1 cellular context compared by ENCODE assay signal in the genomic region with DNA sequence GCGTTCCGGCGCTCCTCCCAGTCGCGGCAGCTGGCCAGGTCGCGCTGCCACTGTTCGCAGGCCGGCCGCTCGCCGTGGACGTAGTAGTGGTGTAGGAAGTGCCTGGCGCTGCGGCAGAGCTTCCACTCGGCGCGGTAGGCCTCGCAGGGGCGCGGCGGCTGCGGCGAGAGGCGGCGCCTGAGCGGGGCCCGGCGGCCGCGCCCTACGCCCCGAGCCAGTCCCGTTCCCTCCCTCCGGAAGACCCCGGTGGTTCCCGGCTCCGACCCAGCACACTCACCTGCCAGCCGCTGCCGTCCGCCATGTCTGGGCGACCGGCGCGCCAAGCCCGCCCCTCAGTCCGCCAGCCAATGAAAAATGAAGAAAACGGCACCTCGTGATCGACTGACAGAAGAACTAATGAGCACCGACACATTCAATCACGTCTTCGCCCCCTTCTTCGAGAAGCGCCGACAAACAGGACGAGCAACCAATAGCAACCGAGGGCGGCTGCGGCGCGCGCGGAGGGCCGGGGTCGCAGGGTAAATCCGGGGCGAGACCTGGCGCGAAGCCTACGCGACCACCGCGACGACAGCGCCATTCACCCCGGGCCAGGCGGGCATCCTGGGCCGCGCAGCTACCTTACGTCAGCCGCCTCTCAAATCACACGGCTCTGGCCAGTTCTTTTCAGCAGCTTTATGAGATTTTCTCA.
TF ChIP-seq lines count a peak whose summit lies in the region.

A gene with protein sequence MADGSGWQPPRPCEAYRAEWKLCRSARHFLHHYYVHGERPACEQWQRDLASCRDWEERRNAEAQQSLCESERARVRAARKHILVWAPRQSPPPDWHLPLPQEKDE (minus strand): TSS at position 324 of the 688 bp plus-strand sequence. CDS start 23 bp downstream, at position 301.

TF ChIP-seq in A549, 52 proteins besides CTCF, POLR2A, EP300 and RAD21 (continued from another document):
- TF ChIP-seq TP53 (CRISPR knock-in tag; IDR thresholded peaks at IDR 0.05) (no peak), PHF8 (IDR thresholded peaks at IDR 0.05; ENCODE audit: borderline replicate concordance, low read depth) (peak; percentile 75; the same call in 1 of the 2 replicates), GATA3 (IDR thresholded peaks at IDR 0.05; ENCODE audit: borderline replicate concordance) (no peak), JUN (IDR thresholded peaks at IDR 0.05) (peak in 1 of 2 experiments; percentile 80; a peak in 2 of 5 replicates), HOXB13 (CRISPR knock-in tag; IDR thresholded peaks at IDR 0.05; ENCODE audit: low read depth) (no peak), ZNF302 (CRISPR knock-in tag; IDR thresholded peaks at IDR 0.05) (no peak), MAZ (IDR thresholded peaks at IDR 0.05; ENCODE audit: borderline replicate concordance, low read depth, low read length) (no peak), NFE2L2 (conservative IDR thresholded peaks at IDR 0.05; ENCODE audit: low read length) (no peak), ZC3H11A (IDR thresholded peaks at IDR 0.05) (no peak), HEYL (CRISPR knock-in tag; IDR thresholded peaks at IDR 0.05) (no peak), SREBF2 (IDR thresholded peaks at IDR 0.05) (no peak), JUNB (IDR thresholded peaks at IDR 0.05) (no peak), HDAC2 (IDR thresholded peaks at IDR 0.05) (no peak), ZSCAN20 (CRISPR knock-in tag; IDR thresholded peaks at IDR 0.05) (no peak), NPAS2 (CRISPR knock-in tag; IDR thresholded peaks at IDR 0.05; ENCODE audit: borderline replicate concordance) (no peak), CHD2 (IDR thresholded peaks at IDR 0.05; ENCODE audit: low read length, partially characterized antibody) (no peak), FOXS1 (CRISPR knock-in tag; IDR thresholded peaks at IDR 0.05) (no peak), TFCP2L1 (CRISPR knock-in tag; IDR thresholded peaks at IDR 0.05) (no peak), SMC3 (IDR thresholded peaks at IDR 0.05) (no peak), KDM5A (IDR thresholded peaks at IDR 0.05) (peak; percentile 39; the same call in 1 of the 2 replicates), MYC (IDR thresholded peaks at IDR 0.05; ENCODE audit: borderline replicate concordance, low read length) (no peak), ESRRA (IDR thresholded peaks at IDR 0.05; ENCODE audit: borderline replicate concordance, low read length) (no peak), HOXA7 (CRISPR knock-in tag; IDR thresholded peaks at IDR 0.05) (no peak)
- TF ChIP-seq, protein P1, sequence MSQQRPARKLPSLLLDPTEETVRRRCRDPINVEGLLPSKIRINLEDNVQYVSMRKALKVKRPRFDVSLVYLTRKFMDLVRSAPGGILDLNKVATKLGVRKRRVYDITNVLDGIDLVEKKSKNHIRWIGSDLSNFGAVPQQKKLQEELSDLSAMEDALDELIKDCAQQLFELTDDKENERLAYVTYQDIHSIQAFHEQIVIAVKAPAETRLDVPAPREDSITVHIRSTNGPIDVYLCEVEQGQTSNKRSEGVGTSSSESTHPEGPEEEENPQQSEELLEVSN (IDR thresholded peaks at IDR 0.05; ENCODE audit: borderline replicate concordance, low read depth) = peak; percentile 61; the same call in 1 of the 2 replicates
- TF ChIP-seq, protein P2, sequence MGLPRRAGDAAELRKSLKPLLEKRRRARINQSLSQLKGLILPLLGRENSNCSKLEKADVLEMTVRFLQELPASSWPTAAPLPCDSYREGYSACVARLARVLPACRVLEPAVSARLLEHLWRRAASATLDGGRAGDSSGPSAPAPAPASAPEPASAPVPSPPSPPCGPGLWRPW (IDR thresholded peaks at IDR 0.05) = no peak
- TF ChIP-seq, protein P3, sequence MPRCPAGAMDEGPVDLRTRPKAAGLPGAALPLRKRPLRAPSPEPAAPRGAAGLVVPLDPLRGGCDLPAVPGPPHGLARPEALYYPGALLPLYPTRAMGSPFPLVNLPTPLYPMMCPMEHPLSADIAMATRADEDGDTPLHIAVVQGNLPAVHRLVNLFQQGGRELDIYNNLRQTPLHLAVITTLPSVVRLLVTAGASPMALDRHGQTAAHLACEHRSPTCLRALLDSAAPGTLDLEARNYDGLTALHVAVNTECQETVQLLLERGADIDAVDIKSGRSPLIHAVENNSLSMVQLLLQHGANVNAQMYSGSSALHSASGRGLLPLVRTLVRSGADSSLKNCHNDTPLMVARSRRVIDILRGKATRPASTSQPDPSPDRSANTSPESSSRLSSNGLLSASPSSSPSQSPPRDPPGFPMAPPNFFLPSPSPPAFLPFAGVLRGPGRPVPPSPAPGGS (IDR thresholded peaks at IDR 0.05) = no peak
- TF ChIP-seq, protein P4, sequence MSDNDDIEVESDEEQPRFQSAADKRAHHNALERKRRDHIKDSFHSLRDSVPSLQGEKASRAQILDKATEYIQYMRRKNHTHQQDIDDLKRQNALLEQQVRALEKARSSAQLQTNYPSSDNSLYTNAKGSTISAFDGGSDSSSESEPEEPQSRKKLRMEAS (IDR thresholded peaks at IDR 0.05) = peak; percentile 40
- TF ChIP-seq, protein P5, sequence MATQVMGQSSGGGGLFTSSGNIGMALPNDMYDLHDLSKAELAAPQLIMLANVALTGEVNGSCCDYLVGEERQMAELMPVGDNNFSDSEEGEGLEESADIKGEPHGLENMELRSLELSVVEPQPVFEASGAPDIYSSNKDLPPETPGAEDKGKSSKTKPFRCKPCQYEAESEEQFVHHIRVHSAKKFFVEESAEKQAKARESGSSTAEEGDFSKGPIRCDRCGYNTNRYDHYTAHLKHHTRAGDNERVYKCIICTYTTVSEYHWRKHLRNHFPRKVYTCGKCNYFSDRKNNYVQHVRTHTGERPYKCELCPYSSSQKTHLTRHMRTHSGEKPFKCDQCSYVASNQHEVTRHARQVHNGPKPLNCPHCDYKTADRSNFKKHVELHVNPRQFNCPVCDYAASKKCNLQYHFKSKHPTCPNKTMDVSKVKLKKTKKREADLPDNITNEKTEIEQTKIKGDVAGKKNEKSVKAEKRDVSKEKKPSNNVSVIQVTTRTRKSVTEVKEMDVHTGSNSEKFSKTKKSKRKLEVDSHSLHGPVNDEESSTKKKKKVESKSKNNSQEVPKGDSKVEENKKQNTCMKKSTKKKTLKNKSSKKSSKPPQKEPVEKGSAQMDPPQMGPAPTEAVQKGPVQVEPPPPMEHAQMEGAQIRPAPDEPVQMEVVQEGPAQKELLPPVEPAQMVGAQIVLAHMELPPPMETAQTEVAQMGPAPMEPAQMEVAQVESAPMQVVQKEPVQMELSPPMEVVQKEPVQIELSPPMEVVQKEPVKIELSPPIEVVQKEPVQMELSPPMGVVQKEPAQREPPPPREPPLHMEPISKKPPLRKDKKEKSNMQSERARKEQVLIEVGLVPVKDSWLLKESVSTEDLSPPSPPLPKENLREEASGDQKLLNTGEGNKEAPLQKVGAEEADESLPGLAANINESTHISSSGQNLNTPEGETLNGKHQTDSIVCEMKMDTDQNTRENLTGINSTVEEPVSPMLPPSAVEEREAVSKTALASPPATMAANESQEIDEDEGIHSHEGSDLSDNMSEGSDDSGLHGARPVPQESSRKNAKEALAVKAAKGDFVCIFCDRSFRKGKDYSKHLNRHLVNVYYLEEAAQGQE (IDR thresholded peaks at IDR 0.05) = no peak
